ENCODE assay signal across 12 cellular contexts in genomic region chr2:32926708-32927084, GRCh38. TPM values are rescaled to one million over a fixed set of nuclear protein-coding genes. Genes with fewer than 3 reads are reported as not detected.
DNase-seq lines count a peak whose midpoint lies in the region; ATAC-seq, FAIRE-seq and TF ChIP-seq lines count a peak whose summit lies in the region.
"Had no signal": no experiment of that assay in that cellular context is flagged by ENCODE, and none has a peak within 500 bp of the region (broad histone marks: within the 10 kb centered on the region; RNA-seq: fewer than 3 reads in every experiment).

No MANE protein-coding gene starts in this region.

- H3K9me3 ChIP-seq in astrocyte (ENCODE audit: insufficient read depth, low read depth, low read length) (no peaks in the 10 kb centered on the region), neuronal stem cell (replicated peaks in 1 of 2; ENCODE audit: control insufficient read depth in 2 of 2, insufficient read depth in 1 of 2, low read depth in 1 of 2, low read length in 2 of 2) (peaks cover 2 to 3% of the 10 kb centered on the region in 2 donors)

- no peaks in the 10 kb centered on the region for H3K79me2 ChIP-seq in GM23338 (replicated peaks; ENCODE audit: insufficient read depth)
- no peaks in the 10 kb centered on the region for H3K79me2 ChIP-seq in astrocyte (ENCODE audit: insufficient read depth, low read length)

- TF ChIP-seq CTCF in GM23338 (conservative IDR thresholded peaks at IDR 0.05; ENCODE audit: low read depth in 2 of 2) (no peak), astrocyte (IDR thresholded peaks at IDR 0.05; ENCODE audit: insufficient read depth, low read depth, low read length) (no peak), glutamatergic neuron (IDR thresholded peaks at IDR 0.05; ENCODE audit: partially characterized antibody, unreplicated experiment) (no peak)

- H2AK5ac ChIP-seq in neuronal stem cell (ENCODE audit: low read depth, low read length): no peak overlapping the region

- H3K4me2 ChIP-seq in GM23338 (no peak overlapping the region), astrocyte (ENCODE audit: low read length) (no peak overlapping the region), neuronal stem cell (ENCODE audit: insufficient read depth, low read length, poor library complexity, severe bottlenecking) (no peak overlapping the region)

- DNase-seq in GM23338 (ENCODE audit: low spot score): peak; percentile 62
- DNase-seq in astrocyte (ENCODE audit: low read depth): peak; percentile 39
- DNase-seq in glutamatergic neuron: no peak
- no peak for DNase-seq in neuronal stem cell (ENCODE audit: low spot score)
- no peak for DNase-seq in DMS153 (lab: John Stamatoyannopoulos, UW)
- DNase-seq in posterior vena cava (ENCODE audit: low spot score): no peak
- no peak for DNase-seq in stimulated activated CD4-positive, alpha-beta T cell treated with anti-CD3 and anti-CD28 coated beads, Interleukin-2, amount 100 ng/mL, for 24 hours
- no peak for DNase-seq in NCI-H2081 (lab: John Stamatoyannopoulos, UW)
- DNase-seq: activated naive CD8-positive, alpha-beta T cell treated with anti-CD3 and anti-CD28 coated beads, Interleukin-2, amount 10 ng/mL, durations not matched to agents 7 days and 5 days; effector CD4-positive, alpha-beta T cell; NCI-H1694 had no signal

- H3K27me3 ChIP-seq in GM23338 (ENCODE audit: insufficient read depth): no peaks in the 10 kb centered on the region
- peaks cover 6% of the 10 kb centered on the region for H3K27me3 ChIP-seq in astrocyte (ENCODE audit: insufficient read depth, low read length)
- H3K27me3 ChIP-seq in neuronal stem cell (ENCODE audit: control insufficient read depth in 3 of 3, insufficient read depth in 3 of 3, low read depth in 1 of 3, low read length in 3 of 3): no peaks in the 10 kb centered on the region

- H4K8ac ChIP-seq in neuronal stem cell (ENCODE audit: low read depth, low read length): no peak overlapping the region

- H2BK120ac ChIP-seq in neuronal stem cell (ENCODE audit: low read depth, low read length): no peak overlapping the region

- H3K27ac Mint-ChIP-seq in GM23338 (no peak overlapping the region), astrocyte (ENCODE audit: unreplicated experiment) (no peak overlapping the region), glutamatergic neuron (ENCODE audit: unreplicated experiment) (peak overlapping the region; percentile 52)
- H3K27ac Mint-ChIP-seq: activated naive CD8-positive, alpha-beta T cell treated with anti-CD3 and anti-CD28 coated beads, Interleukin-2, amount 10 ng/mL, durations not matched to agents 7 days and 5 days; natural killer cell treated with Interleukin-12 subunit alpha and Interleukin-12 subunit beta and Interleukin-15 and Interleukin-18, amount 100 ng/mL, for 72 hours had no signal

- no CpG with 5 or more reads among the region's 2 CpGs for WGBS in neuronal stem cell (ENCODE audit: extremely low coverage in 2 of 2, insufficient read length in 2 of 2, insufficient replicate concordance in 1 of 2), 2 donors

- no peak for FAIRE-seq in astrocyte (lab: Jason Lieb, UNC)

- no peak overlapping the region for H2BK15ac ChIP-seq in neuronal stem cell (ENCODE audit: low read length)

- no peaks in the 10 kb centered on the region for H3F3A ChIP-seq in GM23338 (replicated peaks; ENCODE audit: low read depth)

- H3K4me1 Mint-ChIP-seq in GM23338 (peaks cover 24% of the 10 kb centered on the region), astrocyte (ENCODE audit: low read depth, unreplicated experiment) (peaks cover 11% of the 10 kb centered on the region), glutamatergic neuron (ENCODE audit: low read depth, unreplicated experiment) (peaks cover 5% of the 10 kb centered on the region)
- H3K4me1 Mint-ChIP-seq: activated naive CD8-positive, alpha-beta T cell treated with anti-CD3 and anti-CD28 coated beads, Interleukin-2, amount 10 ng/mL, durations not matched to agents 7 days and 5 days had no signal

- no peaks in the 10 kb centered on the region for H3K79me1 ChIP-seq in neuronal stem cell (ENCODE audit: low read depth, low read length)

- H3K9ac ChIP-seq in astrocyte (ENCODE audit: low read length) (no peak overlapping the region), neuronal stem cell (ENCODE audit: low read depth, low read length, poor library complexity) (no peak overlapping the region)

- intact Hi-C loops in posterior vena cava (cut with DNase I): loop anchor here in 1 of 2 donors (5.0 kb wide), 1 partner anchor 749 kb away; no protein-coding TSS in a partner anchor

- H3K27me3 Mint-ChIP-seq in GM23338 (ENCODE audit: insufficient read depth, low read depth, poor library complexity) (peaks cover 9% of the 10 kb centered on the region), astrocyte (ENCODE audit: low read depth, unreplicated experiment) (peaks cover 5% of the 10 kb centered on the region), glutamatergic neuron (ENCODE audit: unreplicated experiment) (no peaks in the 10 kb centered on the region)

- H3K36me3 Mint-ChIP-seq in GM23338 (ENCODE audit: low read depth) (no peaks in the 10 kb centered on the region), astrocyte (ENCODE audit: low read depth, unreplicated experiment) (peaks cover 2% of the 10 kb centered on the region), glutamatergic neuron (ENCODE audit: unreplicated experiment) (peaks cover 9% of the 10 kb centered on the region)
- H3K36me3 Mint-ChIP-seq: activated naive CD8-positive, alpha-beta T cell treated with anti-CD3 and anti-CD28 coated beads, Interleukin-2, amount 10 ng/mL, durations not matched to agents 7 days and 5 days; natural killer cell treated with Interleukin-12 subunit alpha and Interleukin-12 subunit beta and Interleukin-15 and Interleukin-18, amount 100 ng/mL, for 72 hours had no signal

- H4K20me1 ChIP-seq in GM23338 (replicated peaks; ENCODE audit: insufficient read depth) (no peaks in the 10 kb centered on the region), astrocyte (ENCODE audit: insufficient read depth, low read length) (no peaks in the 10 kb centered on the region)

- peak; percentile 71 for ATAC-seq in GM23338
- ATAC-seq: natural killer cell treated with Interleukin-12 subunit alpha and Interleukin-12 subunit beta and Interleukin-15 and Interleukin-18, amount 100 ng/mL, for 72 hours had no signal

- H3K4me3 Mint-ChIP-seq in GM23338 (no peak overlapping the region; the same call in 2 of the 3 replicates), astrocyte (ENCODE audit: unreplicated experiment) (no peak overlapping the region), glutamatergic neuron (ENCODE audit: unreplicated experiment) (no peak overlapping the region)
- H3K4me3 Mint-ChIP-seq: activated naive CD8-positive, alpha-beta T cell treated with anti-CD3 and anti-CD28 coated beads, Interleukin-2, amount 10 ng/mL, durations not matched to agents 7 days and 5 days; natural killer cell treated with Interleukin-12 subunit alpha and Interleukin-12 subunit beta and Interleukin-15 and Interleukin-18, amount 100 ng/mL, for 72 hours had no signal

- no peak overlapping the region for H3K14ac ChIP-seq in neuronal stem cell (ENCODE audit: low read length)

- H4K91ac ChIP-seq in neuronal stem cell (ENCODE audit: low read depth, low read length, poor library complexity): no peak overlapping the region

- H3K4ac ChIP-seq in neuronal stem cell (ENCODE audit: low read length): no peak overlapping the region

- H3K9me3 Mint-ChIP-seq in GM23338 (peaks cover 3% of the 10 kb centered on the region; the same call in 1 of the 3 replicates), astrocyte (ENCODE audit: unreplicated experiment) (peaks cover 2% of the 10 kb centered on the region), glutamatergic neuron (ENCODE audit: unreplicated experiment) (no peaks in the 10 kb centered on the region)
- H3K9me3 Mint-ChIP-seq: activated naive CD8-positive, alpha-beta T cell treated with anti-CD3 and anti-CD28 coated beads, Interleukin-2, amount 10 ng/mL, durations not matched to agents 7 days and 5 days; natural killer cell treated with Interleukin-12 subunit alpha and Interleukin-12 subunit beta and Interleukin-15 and Interleukin-18, amount 100 ng/mL, for 72 hours had no signal

- peaks cover 20% of the 10 kb centered on the region; the same call in 1 of the 2 replicates for H3K9me2 ChIP-seq in GM23338 (ENCODE audit: insufficient read depth)

- no peak overlapping the region for H3K18ac ChIP-seq in neuronal stem cell (ENCODE audit: low read length)

- no peak overlapping the region for H2BK5ac ChIP-seq in neuronal stem cell (ENCODE audit: low read length)

- no peak overlapping the region for H2BK12ac ChIP-seq in neuronal stem cell (ENCODE audit: low read length)

- no peak overlapping the region for H3K23ac ChIP-seq in neuronal stem cell (ENCODE audit: low read depth, low read length, poor library complexity)

- H3K4me1 ChIP-seq in GM23338 (ENCODE audit: insufficient read depth) (peaks cover 8% of the 10 kb centered on the region), astrocyte (ENCODE audit: insufficient read depth, low read length) (no peaks in the 10 kb centered on the region), neuronal stem cell (ENCODE audit: control insufficient read depth in 2 of 2, insufficient read depth in 1 of 2, low read depth in 1 of 2, low read length in 2 of 2) (peaks cover 6 to 7% of the 10 kb centered on the region in 2 donors)

- H3K4me3 ChIP-seq in GM23338: no peak overlapping the region
- no peak overlapping the region for H3K4me3 ChIP-seq in astrocyte (ENCODE audit: insufficient read depth, low read depth, low read length)
- no peak overlapping the region for H3K4me3 ChIP-seq in neuronal stem cell (ENCODE audit: low read length in 2 of 2)

- H3K36me3 ChIP-seq in GM23338 (ENCODE audit: insufficient read depth) (no peaks in the 10 kb centered on the region), astrocyte (ENCODE audit: insufficient read depth, low read length) (no peaks in the 10 kb centered on the region), neuronal stem cell (replicated peaks in 1 of 2; ENCODE audit: control insufficient read depth in 2 of 2, insufficient read depth in 2 of 2, low read length in 2 of 2) (no peaks in the 10 kb centered on the region)

- H2AFZ ChIP-seq in GM23338: no peak overlapping the region
- H2AFZ ChIP-seq in astrocyte (ENCODE audit: low read depth, low read length): no peak overlapping the region
- H2AFZ ChIP-seq in neuronal stem cell (ENCODE audit: low read length): peak overlapping the region; percentile 69

- no peak overlapping the region for H3K27ac ChIP-seq in GM23338 (ENCODE audit: low read depth)
- no peak overlapping the region for H3K27ac ChIP-seq in astrocyte (ENCODE audit: low read depth, low read length)
- no peak overlapping the region for H3K27ac ChIP-seq in neuronal stem cell (replicated peaks; ENCODE audit: low read length)

TF ChIP-seq in GM23338, 12 proteins besides CTCF, POLR2A, EP300 and RAD21 (continues in another document):
- TF ChIP-seq JUNB (IDR thresholded peaks at IDR 0.05; ENCODE audit: unreplicated experiment): no peak
- TF ChIP-seq ZNF114 (CRISPR knock-in tag; IDR thresholded peaks at IDR 0.05): no peak

RNA-seq across cellular contexts. Expression of gene LTBP1, which starts 20.1 kb away (rescaled TPM):
- 34.1 and 49.8 TPM in 2 replicates for total RNA-seq in GM23338 (2014; rRNA removed; shearing (Covaris generic))
- 14.2 and 15.7 TPM in 2 replicates for polyA plus RNA-seq in GM23338 (2016; fragmentation: Nextera tagmentation; extraction: Ambion mirVana)
- 29.7 and 30.1 TPM in 2 replicates for total RNA-seq in astrocyte
- 3.9 TPM for total RNA-seq in glutamatergic neuron (ENCODE audit: unreplicated experiment)
- 48.3 TPM for polyA plus RNA-seq in neuronal stem cell (2013, experiment 1 of 2)
- polyA plus RNA-seq in neuronal stem cell (2013, experiment 2 of 2): 50.3 TPM
- 100 to 1,000 TPM; 206 to 235 TPM for total RNA-seq in posterior vena cava

Comparison
In these comparisons a context has a peak if more than half of its experiments do, and no peak if none do; other contexts are left out.
1. DNase-seq: peak in GM23338 (single experiment) and astrocyte (single experiment); none in glutamatergic neuron (single experiment), neuronal stem cell (single experiment), DMS153 (single experiment), posterior vena cava (single experiment), stimulated activated CD4-positive, alpha-beta T cell treated with anti-CD3 and anti-CD28 coated beads, Interleukin-2, amount 100 ng/mL, for 24 hours (0 of 2) and NCI-H2081 (0 of 2).